19 cellular contexts compared by ENCODE assay signal in the genomic region with DNA sequence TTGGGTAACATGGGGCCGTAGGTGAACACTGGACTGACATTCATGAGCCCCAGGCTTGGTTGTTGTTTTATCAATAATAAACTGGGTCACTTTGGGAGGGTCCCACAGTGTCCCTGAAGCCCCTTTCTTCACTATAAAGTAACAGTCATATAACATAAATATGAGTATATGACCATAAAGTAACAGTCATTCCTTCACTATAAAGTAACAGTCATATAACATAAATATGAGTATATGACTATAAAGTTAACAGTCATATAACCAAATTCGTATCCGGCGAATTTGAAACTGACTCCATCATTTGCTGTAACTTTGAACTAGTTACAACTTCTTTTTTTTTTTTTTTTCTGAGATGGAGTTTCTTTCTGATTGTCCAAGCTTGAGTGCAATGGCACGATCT.
DNase-seq lines count a peak whose midpoint lies in the region; ATAC-seq and TF ChIP-seq lines count a peak whose summit lies in the region.
"Had no signal": no experiment of that assay in that cellular context is flagged by ENCODE, and none has a peak within 500 bp of the region (broad histone marks: within the 10 kb centered on the region; RNA-seq: fewer than 3 reads in every experiment).

No MANE protein-coding gene starts in this region.

- ATAC-seq in activated CD4-positive, CD25-positive, alpha-beta regulatory T cell treated with anti-CD3 and anti-CD28 coated beads, Interleukin-2, amount 50 U/mL, for 24 hours, result peak; percentile 35 to 51
- ATAC-seq in activated naive CD4-positive, alpha-beta T cell treated with anti-CD3 and anti-CD28 coated beads, Interleukin-2, amount 50 U/mL, for 72 hours, result peak; percentile 58 to 89
- ATAC-seq in mucosa of descending colon, result peak; percentile 51
- ATAC-seq: CD8-positive, alpha-beta T cell; GM12878; GM23338; HCT116 had no signal

- intact Hi-C loops in mucosa of descending colon (cut with DNase I, micrococcal nuclease), result no loop called here

- H3K27ac Mint-ChIP-seq in activated naive CD4-positive, alpha-beta T cell treated with anti-CD3 and anti-CD28 coated beads, Interleukin-2, amount 50 U/mL, for 72 hours, result no peak overlapping the region
- H3K27ac Mint-ChIP-seq: B cell; CD4-positive, CD25-positive, alpha-beta regulatory T cell; CD8-positive, alpha-beta T cell; GM23338; H9 had no signal

- TF ChIP-seq CTCF in mucosa of descending colon (IDR thresholded peaks at IDR 0.05), result no peak

- no peaks in the 10 kb centered on the region for H3K9me3 Mint-ChIP-seq in activated naive CD4-positive, alpha-beta T cell treated with anti-CD3 and anti-CD28 coated beads, Interleukin-2, amount 50 U/mL, for 72 hours
- H3K9me3 Mint-ChIP-seq: CD8-positive, alpha-beta T cell; GM23338; H9 had no signal

- H3K36me3 Mint-ChIP-seq in activated naive CD4-positive, alpha-beta T cell treated with anti-CD3 and anti-CD28 coated beads, Interleukin-2, amount 50 U/mL, for 72 hours, result no peaks in the 10 kb centered on the region
- H3K36me3 Mint-ChIP-seq: CD4-positive, CD25-positive, alpha-beta regulatory T cell; CD8-positive, alpha-beta T cell had no signal

- H3K4me1 ChIP-seq in mucosa of descending colon (ENCODE audit: low read depth), result no peaks in the 10 kb centered on the region
- H3K4me1 ChIP-seq: BLaER1, Caco-2 had no signal

- DNase-seq in activated CD4-positive, CD25-positive, alpha-beta regulatory T cell (lab: John Stamatoyannopoulos, UW), result no peak
- DNase-seq in activated naive CD4-positive, alpha-beta T cell treated with anti-CD3 and anti-CD28 coated beads, Interleukin-2, amount 50 U/mL, for 72 hours (ENCODE audit: low spot score in 2 of 2), result no peak
- DNase-seq in activated naive CD4-positive, alpha-beta T cell (lab: John Stamatoyannopoulos, UW), result no peak
- DNase-seq in mucosa of descending colon, result no peak
- no peak for DNase-seq in DMS53 treated with DMSO at 0.1 percent for 48 hours (lab: John Stamatoyannopoulos, UW; ENCODE audit: unreplicated experiment)
- DNase-seq: Caco-2; CD4-positive, CD25-positive, alpha-beta regulatory T cell; CD8-positive, alpha-beta T cell; DMS153; DMS79; EL; GDM1; H9 had no signal

- H3K4me3 ChIP-seq in mucosa of descending colon, result no peak overlapping the region
- H3K4me3 ChIP-seq: BLaER1, GM12878, GM23338 had no signal

- H3K9me3 ChIP-seq in mucosa of descending colon, result no peaks in the 10 kb centered on the region
- H3K9me3 ChIP-seq: BLaER1, Caco-2 had no signal

- H3K36me3 ChIP-seq in mucosa of descending colon (ENCODE audit: low read depth), result no peaks in the 10 kb centered on the region
- H3K36me3 ChIP-seq: BLaER1 had no signal
